ENCODE assay signal across 1 cellular context in the genomic region with DNA sequence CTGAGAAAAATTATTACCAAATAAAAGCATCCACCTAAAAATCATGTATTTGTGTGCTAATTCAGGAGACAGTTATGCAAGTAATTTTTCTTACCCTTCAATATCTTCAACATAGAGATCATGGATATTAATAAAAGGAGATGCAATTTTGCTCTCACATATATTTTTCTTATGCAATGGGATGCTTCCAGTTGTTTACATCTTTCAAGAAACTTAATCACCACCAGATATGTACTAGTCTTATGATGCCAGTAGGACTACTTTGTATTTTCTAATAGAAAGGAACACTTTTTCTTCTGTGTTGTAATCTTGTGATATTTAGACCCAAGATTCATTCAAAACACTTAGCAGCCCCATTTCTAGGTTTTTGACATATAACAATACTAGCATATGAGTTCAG.
TF ChIP-seq lines count a peak whose summit lies in the region.

No MANE protein-coding gene starts in this region.

TF ChIP-seq in SK-N-SH treated with all-trans-retinoic acid at 6 μM for 48 hours, 23 proteins besides CTCF, POLR2A, EP300 and RAD21 (continued from another document):
- TF ChIP-seq, protein P1, sequence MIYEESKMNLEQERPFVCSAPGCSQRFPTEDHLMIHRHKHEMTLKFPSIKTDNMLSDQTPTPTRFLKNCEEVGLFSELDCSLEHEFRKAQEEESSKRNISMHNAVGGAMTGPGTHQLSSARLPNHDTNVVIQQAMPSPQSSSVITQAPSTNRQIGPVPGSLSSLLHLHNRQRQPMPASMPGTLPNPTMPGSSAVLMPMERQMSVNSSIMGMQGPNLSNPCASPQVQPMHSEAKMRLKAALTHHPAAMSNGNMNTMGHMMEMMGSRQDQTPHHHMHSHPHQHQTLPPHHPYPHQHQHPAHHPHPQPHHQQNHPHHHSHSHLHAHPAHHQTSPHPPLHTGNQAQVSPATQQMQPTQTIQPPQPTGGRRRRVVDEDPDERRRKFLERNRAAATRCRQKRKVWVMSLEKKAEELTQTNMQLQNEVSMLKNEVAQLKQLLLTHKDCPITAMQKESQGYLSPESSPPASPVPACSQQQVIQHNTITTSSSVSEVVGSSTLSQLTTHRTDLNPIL (CRISPR knock-in tag; IDR thresholded peaks at IDR 0.05; ENCODE audit: low read depth), result no peak
TF ChIP-seq in SK-N-SH treated with all-trans-retinoic acid at 6 μM for 48 hours: peak in this region for 0.
